In the genomic region with DNA sequence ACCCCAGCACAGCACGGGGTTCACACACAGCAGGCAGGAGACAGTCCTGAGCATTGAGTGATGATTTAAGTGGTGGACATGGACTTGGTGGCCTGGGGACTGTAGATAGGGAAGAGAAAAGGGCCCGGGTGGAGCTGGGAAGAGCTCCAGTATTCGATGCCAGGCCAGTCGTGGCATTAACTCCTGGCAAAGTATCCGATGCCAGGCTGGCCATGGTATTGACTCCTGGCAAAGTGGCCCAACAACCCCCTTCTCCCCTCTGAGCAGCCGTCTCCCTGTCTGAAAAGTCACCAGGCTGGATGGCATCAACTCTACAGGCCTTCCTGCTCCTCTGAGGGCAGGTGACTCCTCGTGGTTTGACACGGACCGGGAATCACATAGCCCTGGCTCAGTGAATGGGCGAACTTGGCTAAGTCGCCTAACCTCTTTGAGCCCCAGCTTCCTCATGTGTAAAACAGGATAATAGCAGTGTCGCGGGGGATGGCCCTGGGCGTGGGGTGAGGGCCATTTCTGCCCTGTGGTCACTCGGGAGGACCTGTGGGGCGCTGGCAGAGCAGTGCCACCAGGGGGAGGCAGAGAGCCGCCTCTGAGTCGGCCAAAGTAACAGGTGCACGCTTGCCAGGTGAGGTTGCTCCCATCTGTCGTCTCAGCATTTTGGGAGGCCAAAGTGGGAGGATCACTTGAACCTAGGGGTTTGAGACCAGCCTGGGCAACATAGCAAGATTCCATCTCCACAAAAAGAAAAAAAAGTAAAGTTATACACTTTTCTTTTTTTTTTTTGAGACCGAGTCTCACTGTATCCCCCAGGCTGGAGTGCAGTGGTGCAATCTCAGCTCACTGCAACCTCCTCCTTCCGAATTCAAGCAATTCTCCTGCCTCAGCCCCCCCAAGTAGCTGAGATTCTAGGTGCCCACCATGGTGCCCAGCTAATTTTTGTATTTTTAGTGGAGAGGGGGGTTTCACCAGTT, we compare ENCODE assay signal across 8 cellular contexts. TPM values are rescaled to one million over a fixed set of nuclear protein-coding genes. Genes with fewer than 3 reads are reported as not detected.
DNase-seq lines count a peak whose midpoint lies in the region; ATAC-seq and TF ChIP-seq lines count a peak whose summit lies in the region.

No MANE protein-coding gene starts in this region.

- intact Hi-C loops in CD8-positive, alpha-beta T cell (cut with DNase I, micrococcal nuclease): loop anchor here (1.0 kb wide), 2 partner anchors 143 to 156 kb away; no protein-coding TSS in a partner anchor
- intact Hi-C loops in heart right ventricle (cut with DNase I): loop anchor here (1.0 to 10.0 kb wide), 9 partner anchors 39 to 204 kb away; a partner anchor contains a TSS

- peak; percentile 58 for ATAC-seq in CD8-positive, alpha-beta T cell
- peak; percentile 44 to 46 for ATAC-seq in activated naive CD4-positive, alpha-beta T cell treated with anti-CD3 and anti-CD28 coated beads, Interleukin-2, amount 50 U/mL, for 72 hours
- ATAC-seq in heart right ventricle (peak in 5 of 8 donors; percentile 15 to 41 (median 35)), HG03432 (IDR thresholded peaks at IDR 0.05; ENCODE audit: unreplicated experiment) (no peak)

- WGBS in heart right ventricle, 2 donors: 26 to 33% methylated on average over 22 of the region's 22 CpGs

- H3K27ac Mint-ChIP-seq in CD8-positive, alpha-beta T cell: no peak overlapping the region
- H3K27ac Mint-ChIP-seq in activated naive CD4-positive, alpha-beta T cell treated with anti-CD3 and anti-CD28 coated beads, Interleukin-2, amount 50 U/mL, for 72 hours: peak overlapping the region in 1 of 2 donors; percentile 12

- no peaks in the 10 kb centered on the region for H3K27me3 Mint-ChIP-seq in CD8-positive, alpha-beta T cell (ENCODE audit: low read depth)

- no peaks in the 10 kb centered on the region for H3K9me3 ChIP-seq in CD8-positive, alpha-beta T cell (ENCODE audit: low read length)
- no peaks in the 10 kb centered on the region for H3K9me3 ChIP-seq in heart right ventricle

- no peaks in the 10 kb centered on the region for H3K27me3 ChIP-seq in CD8-positive, alpha-beta T cell (ENCODE audit: insufficient read depth, low read length)
- H3K27me3 ChIP-seq in heart right ventricle: no peaks in the 10 kb centered on the region

- POLR2A ChIA-PET in CD8-positive, alpha-beta T cell (lab: Charles Lee): interaction anchor here (1.1 to 1.2 kb wide), 2 partner anchors 141 to 239 kb away, joined by 3 to 4 read pairs; no protein-coding TSS in a partner anchor

- H3K36me3 Mint-ChIP-seq in CD8-positive, alpha-beta T cell: no peaks in the 10 kb centered on the region
- no peaks in the 10 kb centered on the region for H3K36me3 Mint-ChIP-seq in activated naive CD4-positive, alpha-beta T cell treated with anti-CD3 and anti-CD28 coated beads, Interleukin-2, amount 50 U/mL, for 72 hours

- H3K4me3 Mint-ChIP-seq in CD8-positive, alpha-beta T cell: no peak overlapping the region

- no peak overlapping the region for H3K27ac ChIP-seq in CD8-positive, alpha-beta T cell (ENCODE audit: low read depth, low read length)
- H3K27ac ChIP-seq in heart right ventricle: no peak overlapping the region

- peaks cover 10% of the 10 kb centered on the region for H3K4me1 ChIP-seq in CD8-positive, alpha-beta T cell (ENCODE audit: insufficient read depth, low read length)
- H3K4me1 ChIP-seq in heart right ventricle: peaks cover 8 to 44% (median 23%) of the 10 kb centered on the region in 9 donors

- H3K4me1 Mint-ChIP-seq in CD8-positive, alpha-beta T cell (ENCODE audit: low read depth): peaks cover 6% of the 10 kb centered on the region

- CTCF ChIA-PET in CD8-positive, alpha-beta T cell (lab: Charles Lee): interaction anchor here (0.6 to 8.9 kb wide), 33 partner anchors 9 to 232 kb away, joined by 3 to 181 read pairs (median 5); a partner anchor contains a TSS

- no peak overlapping the region for H3K4me3 ChIP-seq in CD8-positive, alpha-beta T cell (ENCODE audit: low read depth, low read length)
- H3K4me3 ChIP-seq in heart right ventricle (no peak overlapping the region), retinal pigment epithelial cell (ENCODE audit: low read length) (no peak overlapping the region)

- H3K36me3 ChIP-seq in CD8-positive, alpha-beta T cell (ENCODE audit: insufficient read depth, low read length): no peaks in the 10 kb centered on the region
- no peaks in the 10 kb centered on the region for H3K36me3 ChIP-seq in heart right ventricle

- TF ChIP-seq CTCF in CD8-positive, alpha-beta T cell (IDR thresholded peaks at IDR 0.05): peak; percentile 97
- TF ChIP-seq CTCF in heart right ventricle (IDR thresholded peaks at IDR 0.05) (peak; percentile 97 to 100 (median 98)), retinal pigment epithelial cell (conservative IDR thresholded peaks at IDR 0.05; ENCODE audit: low read depth, low read length) (peak; percentile 96)

- H3K9me3 Mint-ChIP-seq in CD8-positive, alpha-beta T cell: no peaks in the 10 kb centered on the region
- no peaks in the 10 kb centered on the region for H3K9me3 Mint-ChIP-seq in activated naive CD4-positive, alpha-beta T cell treated with anti-CD3 and anti-CD28 coated beads, Interleukin-2, amount 50 U/mL, for 72 hours

- DNase-seq in CD8-positive, alpha-beta T cell: peak; percentile 61 to 87 (median 69)
- DNase-seq in HuH-7.5 (ENCODE audit: low spot score) (peak; percentile 83), SW480 (ENCODE audit: low spot score) (peak; percentile 57), heart right ventricle (peak; percentile 69 to 79), retinal pigment epithelial cell (ENCODE audit: low read depth) (no peak), GOT3 (lab: John Stamatoyannopoulos, UW) (no peak)
- peak; percentile 78 to 83 for DNase-seq in activated naive CD4-positive, alpha-beta T cell treated with anti-CD3 and anti-CD28 coated beads, Interleukin-2, amount 50 U/mL, for 72 hours (ENCODE audit: low spot score in 2 of 2)

RNA-seq across cellular contexts. Expression of a gene that starts 5.7 kb away (rescaled TPM):
- 10 to 100 TPM; 81.0 to 83.5 TPM for total RNA-seq in CD8-positive, alpha-beta T cell
- total RNA-seq in activated naive CD4-positive, alpha-beta T cell treated with anti-CD3 and anti-CD28 coated beads, Interleukin-2, amount 50 U/mL, for 72 hours: 10 to 100 TPM; 56.6 to 79.5 TPM
- 10 to 100 TPM; 21.9 to 35.9 (median 28.6) TPM for total RNA-seq in heart right ventricle
- polyA plus RNA-seq in heart right ventricle: 10 to 100 TPM; 24.4 to 35.6 TPM

RNA-seq across cellular contexts. Expression of a gene that starts 48.9 kb away (rescaled TPM):
- 10 to 100 TPM; 11.4 to 12.7 TPM for total RNA-seq in CD8-positive, alpha-beta T cell
- 10 to 100 TPM; 14.4 to 16.0 TPM for total RNA-seq in activated naive CD4-positive, alpha-beta T cell treated with anti-CD3 and anti-CD28 coated beads, Interleukin-2, amount 50 U/mL, for 72 hours
- total RNA-seq in heart right ventricle: 10 to 100 TPM in 3 of 10 donors, 1 to 10 TPM in 7; 7.4 to 12.5 (median 9.3) TPM
- polyA plus RNA-seq in heart right ventricle: 10 to 100 TPM in 1 of 2 donors, 1 to 10 TPM in 1; 6.6 to 16.8 TPM

RNA-seq across cellular contexts. Expression of a gene that starts 57.3 kb away (rescaled TPM):
- 10 to 100 TPM; 29.0 to 30.0 TPM for total RNA-seq in CD8-positive, alpha-beta T cell
- 10 to 100 TPM; 76.4 to 85.5 TPM for total RNA-seq in activated naive CD4-positive, alpha-beta T cell treated with anti-CD3 and anti-CD28 coated beads, Interleukin-2, amount 50 U/mL, for 72 hours
- total RNA-seq in heart right ventricle: 10 to 100 TPM; 12.0 to 27.0 (median 21.8) TPM
- polyA plus RNA-seq in heart right ventricle: 10 to 100 TPM in 1 of 2 donors, 1 to 10 TPM in 1; 7.3 to 14.5 TPM

Comparison
In these comparisons a context has a peak if more than half of its experiments do, and no peak if none do; other contexts are left out.
1. DNase-seq: peak in CD8-positive, alpha-beta T cell (7 of 7), HuH-7.5 (single experiment), SW480 (single experiment), activated naive CD4-positive, alpha-beta T cell treated with anti-CD3 and anti-CD28 coated beads, Interleukin-2, amount 50 U/mL, for 72 hours (2 of 2) and heart right ventricle (2 of 2); none in retinal pigment epithelial cell (single experiment) and GOT3 (single experiment).
2. Peak in every context shown above with its lines, with median percentiles within 50 percentile points of each other: CTCF ChIP-seq.